21 cellular contexts compared by ENCODE assay signal in genomic region chr16:59973966-59974365, GRCh38.
DNase-seq lines count a peak whose midpoint lies in the region; ATAC-seq, FAIRE-seq and TF ChIP-seq lines count a peak whose summit lies in the region.
"Had no signal": no experiment of that assay in that cellular context is flagged by ENCODE, and none has a peak within 500 bp of the region (broad histone marks: within the 10 kb centered on the region; RNA-seq: fewer than 3 reads in every experiment).

No MANE protein-coding gene starts in this region.

- ATAC-seq in RWPE2 (ENCODE audit: low read depth), result peak; percentile 99
- no peak for ATAC-seq in GM21423 (IDR thresholded peaks at IDR 0.05; ENCODE audit: unreplicated experiment)
- ATAC-seq: GM12878 had no signal

- intact Hi-C loops in MCF 10A (cut with micrococcal nuclease), result loop anchor here (5.0 kb wide), 3 partner anchors 382 to 1132 kb away; no protein-coding TSS in a partner anchor
- intact Hi-C loops in breast epithelium (cut with DNase I; ENCODE audit: low total_unique reads), result no loop called here

- H3K9me3 ChIP-seq in breast epithelium, result no peaks in the 10 kb centered on the region
- no peaks in the 10 kb centered on the region for H3K9me3 ChIP-seq in RWPE2 (ENCODE audit: severe bottlenecking)
- H3K9me3 ChIP-seq: BLaER1, SK-N-SH had no signal

- H3K4me1 ChIP-seq in breast epithelium (no peaks in the 10 kb centered on the region), RWPE2 (ENCODE audit: insufficient read depth, poor library complexity, severe bottlenecking) (peaks cover 14% of the 10 kb centered on the region)
- H3K4me1 ChIP-seq: BLaER1 had no signal

- BruUV-seq in MCF 10A (replicated peaks; lab: Mats Ljungman, UMichigan), result no TSS peak

- no peaks in the 10 kb centered on the region for H3K27me3 ChIP-seq in breast epithelium
- H3K27me3 ChIP-seq in RWPE2 (ENCODE audit: insufficient read depth, poor library complexity, severe bottlenecking), result no peaks in the 10 kb centered on the region
- H3K27me3 ChIP-seq: BLaER1 had no signal

- H3K27ac ChIP-seq in breast epithelium, result no peak overlapping the region
- no peak overlapping the region for H3K27ac ChIP-seq in RWPE2 (ENCODE audit: poor library complexity, severe bottlenecking)
- H3K27ac ChIP-seq: 22Rv1, BLaER1, HL-60 had no signal

- POLR2A ChIA-PET in MCF 10A (lab: Yijun Ruan, JAX), result no interaction called here

- no peaks in the 10 kb centered on the region for H3K9me3 Mint-ChIP-seq in MCF 10A (ENCODE audit: unreplicated experiment)
- peaks cover 8% of the 10 kb centered on the region for H3K9me3 Mint-ChIP-seq in progenitor cell of endocrine pancreas (ENCODE audit: low read depth)

- no peak overlapping the region for H3K4me3 Mint-ChIP-seq in MCF 10A (ENCODE audit: unreplicated experiment)
- no peak overlapping the region for H3K4me3 Mint-ChIP-seq in progenitor cell of endocrine pancreas (ENCODE audit: low read depth)

- DNase-seq in MCF 10A (ENCODE audit: unreplicated experiment) (peak; percentile 40), breast epithelium (ENCODE audit: low spot score in 2 of 2) (no peak), RWPE2 (ENCODE audit: low spot score) (peak; percentile 38), fibroblast of peridontal ligament (ENCODE audit: extremely low read depth) (peak; percentile 69), urothelium cell line (ENCODE audit: low spot score) (peak; percentile 4), progenitor cell of endocrine pancreas (ENCODE audit: low spot score, unreplicated experiment) (no peak), CD1c-positive myeloid dendritic cell (ENCODE audit: extremely low spot score) (no peak)
- DNase-seq: Karpas-422; MV-4-11; NCI-H1436; NCI-H345; NCI-H526 treated with DMSO at 0.1 percent for 48 hours; NK-92 treated with Interleukin-12 subunit alpha and Interleukin-12 subunit beta, amount 100 ng/mL, for 24 hours; Right ventricle myocardium superior; SK-N-SH had no signal

- H3K36me3 Mint-ChIP-seq in MCF 10A (ENCODE audit: insufficient read depth, unreplicated experiment) (no peaks in the 10 kb centered on the region), progenitor cell of endocrine pancreas (ENCODE audit: insufficient read depth) (peaks cover 2% of the 10 kb centered on the region)

- no peaks in the 10 kb centered on the region for H3K36me3 ChIP-seq in breast epithelium
- H3K36me3 ChIP-seq in RWPE2 (ENCODE audit: low read depth), result no peaks in the 10 kb centered on the region
- H3K36me3 ChIP-seq: BLaER1 had no signal

- CTCF ChIA-PET in MCF 10A (lab: Yijun Ruan, JAX), result interaction anchor here (0.8 kb wide), 1 partner anchor 594 kb away, joined by 3 read pairs; no protein-coding TSS in a partner anchor

- H3K4me3 ChIP-seq in breast epithelium, result no peak overlapping the region
- H3K4me3 ChIP-seq in RWPE2 (ENCODE audit: severe bottlenecking), result no peak overlapping the region
- H3K4me3 ChIP-seq: BLaER1, GM12878 had no signal

- H3K4me1 Mint-ChIP-seq in MCF 10A (ENCODE audit: insufficient read depth, unreplicated experiment) (peaks cover 7% of the 10 kb centered on the region), progenitor cell of endocrine pancreas (ENCODE audit: low read depth) (no peaks in the 10 kb centered on the region)

- H3K27ac Mint-ChIP-seq in MCF 10A (ENCODE audit: low read depth, unreplicated experiment) (no peak overlapping the region), progenitor cell of endocrine pancreas (no peak overlapping the region)

- FAIRE-seq in urothelium cell line (lab: Jason Lieb, UNC), result no peak
- FAIRE-seq: GM12878, GM19239 had no signal

- no peak for TF ChIP-seq POLR2A in breast epithelium (IDR thresholded peaks at IDR 0.05)

- H3K27me3 Mint-ChIP-seq in MCF 10A (ENCODE audit: insufficient read depth, unreplicated experiment) (no peaks in the 10 kb centered on the region), progenitor cell of endocrine pancreas (no peaks in the 10 kb centered on the region)

- TF ChIP-seq CTCF in MCF 10A (IDR thresholded peaks at IDR 0.05; ENCODE audit: unreplicated experiment) (no peak), breast epithelium (IDR thresholded peaks at IDR 0.05) (no peak), RWPE2 (IDR thresholded peaks at IDR 0.05; ENCODE audit: poor library complexity, severe bottlenecking) (peak; percentile 38), progenitor cell of endocrine pancreas (IDR thresholded peaks at IDR 0.05; ENCODE audit: unreplicated experiment) (no peak)

Comparison
In these comparisons a context has a peak if more than half of its experiments do, and no peak if none do; other contexts are left out.
1. DNase-seq: peak in MCF 10A (single experiment), RWPE2 (single experiment), fibroblast of peridontal ligament (single experiment) and urothelium cell line (single experiment); none in breast epithelium (0 of 2), progenitor cell of endocrine pancreas (single experiment) and CD1c-positive myeloid dendritic cell (single experiment).